ENCODE assay signal across 22 cellular contexts in the genomic region with DNA sequence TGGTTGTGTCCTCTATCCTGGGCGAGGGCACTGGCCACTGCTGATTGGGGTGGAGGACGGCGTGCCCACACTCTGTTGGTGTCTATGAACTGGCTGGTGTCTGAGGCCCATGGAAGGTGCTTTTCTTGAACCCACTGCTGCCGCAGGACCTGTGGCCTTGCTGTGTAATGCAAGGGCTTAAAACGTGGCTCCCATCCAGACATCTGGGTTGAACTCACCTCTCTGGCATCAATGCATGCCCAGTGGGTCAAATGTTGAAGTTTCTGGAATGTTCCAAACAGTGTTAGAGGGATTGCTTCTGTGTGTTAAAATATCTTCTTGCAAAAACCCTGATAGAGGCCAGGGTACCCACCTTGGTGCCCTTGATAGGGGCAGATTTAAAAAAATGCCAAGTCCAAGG. TPM values are rescaled to one million over a fixed set of nuclear protein-coding genes. Genes with fewer than 3 reads are reported as not detected.
DNase-seq lines count a peak whose midpoint lies in the region; ATAC-seq, FAIRE-seq and TF ChIP-seq lines count a peak whose summit lies in the region.
"Had no signal": no experiment of that assay in that cellular context is flagged by ENCODE, and none has a peak within 500 bp of the region (broad histone marks: within the 10 kb centered on the region; RNA-seq: fewer than 3 reads in every experiment).

No MANE protein-coding gene starts in this region.

- H4K91ac ChIP-seq in IMR-90 (ENCODE audit: insufficient read depth, low read depth, low read length), result no peak overlapping the region
- no peak overlapping the region for H4K91ac ChIP-seq in H1 (replicated peaks; ENCODE audit: insufficient read length, low read length)

- DNase-seq in GM03348 (ENCODE audit: low spot score) (peak; percentile 29), IMR-90 (peak; percentile 30), H1 (ENCODE audit: low read depth in 1 of 2, low spot score in 2 of 2) (no peak), iris pigment epithelial cell (ENCODE audit: low read depth) (peak; percentile 48), T-helper 2 cell (no peak)
- DNase-seq: ACHN, AML-193, NCI-H1417, NCI-H187, NCI-H2107, NCI-H510A, NCI-H748 treated with DMSO at 0.1 percent for 48 hours, SHP77, SK-N-SH had no signal

- H3K4me3 ChIP-seq in IMR-90 (ENCODE audit: insufficient read depth, low read depth, low read length), result no peak overlapping the region
- H3K4me3 ChIP-seq in H1 (ENCODE audit: extremely low read depth in 1 of 4, insufficient read depth in 2 of 4, low read depth in 3 of 4, low read length in 4 of 4), result no peak overlapping the region
- H3K4me3 ChIP-seq: HAP-1, K562 had no signal

- H3K18ac ChIP-seq in IMR-90 (ENCODE audit: low read depth, low read length) (no peak overlapping the region), H1 (ENCODE audit: extremely low read depth, low read length) (no peak overlapping the region)

- CTCF ChIA-PET in IMR-90 (lab: Yijun Ruan, JAX), result interaction anchor here (0.6 kb wide), 1 partner anchor 939 kb away, joined by 3 read pairs; no protein-coding TSS in a partner anchor
- CTCF ChIA-PET in H1 (lab: Charles Lee; ENCODE audit: partially characterized antibody), result interaction anchor here (1.2 to 4.6 kb wide), 5 partner anchors 10 to 89 kb away, joined by 3 to 62 read pairs (median 7); no protein-coding TSS in a partner anchor

- no peaks in the 10 kb centered on the region for H3K23me2 ChIP-seq in H1 (ENCODE audit: low read depth, low read length)

- peaks cover 15% of the 10 kb centered on the region; the same call in 1 of the 2 replicates for H3K4me1 ChIP-seq in IMR-90 (ENCODE audit: control insufficient read depth, insufficient read depth, low read length)
- no peaks in the 10 kb centered on the region for H3K4me1 ChIP-seq in H1 (replicated peaks in 1 of 4; ENCODE audit: control insufficient read depth in 3 of 4, insufficient read depth in 4 of 4, low read length in 3 of 4)
- H3K4me1 ChIP-seq: HAP-1 had no signal

- TF ChIP-seq RAD21 in IMR-90 (IDR thresholded peaks at IDR 0.05; ENCODE audit: low read length), result no peak
- no peak for TF ChIP-seq RAD21 in H1 (IDR thresholded peaks at IDR 0.05 in 1 of 2, conservative IDR thresholded peaks at IDR 0.05 in 1 of 2; ENCODE audit: low read depth in 2 of 2, low read length in 2 of 2)

- no peak overlapping the region for H2BK120ac ChIP-seq in IMR-90 (ENCODE audit: low read depth, low read length)
- no peak overlapping the region for H2BK120ac ChIP-seq in H1 (replicated peaks; ENCODE audit: low read depth, low read length)

- H2AFZ ChIP-seq in IMR-90 (replicated peaks; ENCODE audit: low read length, poor library complexity), result no peak overlapping the region
- H2AFZ ChIP-seq in H1 (ENCODE audit: low read length), result no peak overlapping the region

- no peaks in the 10 kb centered on the region for H3K79me1 ChIP-seq in IMR-90 (ENCODE audit: low read depth in 1 of 2, low read length in 2 of 2)
- H3K79me1 ChIP-seq in H1 (ENCODE audit: low read depth, low read length), result no peaks in the 10 kb centered on the region

- H3K14ac ChIP-seq in IMR-90 (replicated peaks; ENCODE audit: low read depth, low read length), result no peak overlapping the region
- H3K14ac ChIP-seq in H1 (ENCODE audit: insufficient read length), result no peak overlapping the region

- no peak overlapping the region for H2AK5ac ChIP-seq in IMR-90 (ENCODE audit: low read depth, low read length)
- H2AK5ac ChIP-seq in H1 (ENCODE audit: low read depth, low read length), result no peak overlapping the region

- H3K4me2 ChIP-seq in IMR-90 (ENCODE audit: low read depth, low read length) (no peak overlapping the region), H1 (ENCODE audit: insufficient read depth in 1 of 2, low read depth in 2 of 2, low read length in 2 of 2) (no peak overlapping the region)
- H3K4me2 ChIP-seq: SK-N-SH had no signal

- H4K8ac ChIP-seq in IMR-90 (ENCODE audit: low read depth in 2 of 2, low read length in 2 of 2), result no peak overlapping the region
- no peak overlapping the region for H4K8ac ChIP-seq in H1 (ENCODE audit: extremely low read depth, insufficient read depth, low read length)

- WGBS in IMR-90 (ENCODE audit: extremely low coverage in 2 of 2, insufficient read length in 1 of 2), 2 experiments, result 50% methylated on average over 2 of the region's 5 CpGs; no CpG with 5 or more reads in 1 of the 2 experiments
- WGBS in H1 (ENCODE audit: extremely low coverage in 1 of 2, insufficient coverage in 1 of 2, insufficient read length in 1 of 2, insufficient replicate concordance in 2 of 2, low coverage in 1 of 2, low lambda C conversion rate in 2 of 2, missing lambda C conversion rate in 1 of 2), 2 experiments, result 75% methylated on average over 5 of the region's 5 CpGs; no CpG with 5 or more reads in 1 of the 2 experiments

- no peak for TF ChIP-seq EP300 in H1 (IDR thresholded peaks at IDR 0.05; ENCODE audit: borderline replicate concordance in 1 of 2, low read depth in 2 of 2, low read length in 2 of 2)

- H3K4ac ChIP-seq in IMR-90 (ENCODE audit: low read depth, low read length) (no peak overlapping the region), H1 (replicated peaks; ENCODE audit: insufficient read length, low read depth, low read length) (no peak overlapping the region)

- TF ChIP-seq CTCF in IMR-90 (conservative IDR thresholded peaks at IDR 0.05; ENCODE audit: low read depth, low read length) (no peak), H1 (IDR thresholded peaks at IDR 0.05; ENCODE audit: control extremely low read depth in 1 of 3, insufficient read depth in 1 of 3, low read depth in 1 of 3, low read length in 3 of 3) (no peak)

- H3K27me3 ChIP-seq in IMR-90 (ENCODE audit: control insufficient read depth, insufficient read depth, low read length) (0 out of 2 replicates have a peak, but pooled peaks cover 2% of the 10 kb centered on the region), H1 (replicated peaks in 1 of 4; ENCODE audit: control insufficient read depth in 3 of 4, extremely low read depth in 1 of 4, insufficient read depth in 3 of 4, low read length in 3 of 4) (no peaks in the 10 kb centered on the region)

- H2BK20ac ChIP-seq in IMR-90 (ENCODE audit: low read depth, low read length) (no peak overlapping the region), H1 (ENCODE audit: low read length) (no peak overlapping the region)

- no TSS peak for BruUV-seq in IMR-90 (replicated peaks; lab: Mats Ljungman, UMichigan)

- H3K9me3 ChIP-seq in IMR-90 (ENCODE audit: control insufficient read depth, insufficient read depth, low read length) (no peaks in the 10 kb centered on the region), H1 (ENCODE audit: insufficient read depth in 2 of 2, low read depth in 1 of 2, low read length in 1 of 2) (no peaks in the 10 kb centered on the region)
- H3K9me3 ChIP-seq: HAP-1, SK-N-SH had no signal

- H4K5ac ChIP-seq in IMR-90 (ENCODE audit: low read depth, low read length) (no peak overlapping the region), H1 (ENCODE audit: insufficient read length, low read depth, low read length) (no peak overlapping the region)

- H2BK12ac ChIP-seq in H1 (ENCODE audit: low read depth, low read length), result peak overlapping the region; percentile 39; the same call in 1 of the 2 replicates

- H3K27ac ChIP-seq in IMR-90 (ENCODE audit: insufficient read depth, low read length), result no peak overlapping the region
- no peak overlapping the region for H3K27ac ChIP-seq in H1 (ENCODE audit: low read depth, low read length)
- H3K27ac ChIP-seq: C4-2B had no signal

- H3K36me3 ChIP-seq in IMR-90 (ENCODE audit: control insufficient read depth, insufficient read depth, low read length) (no peaks in the 10 kb centered on the region), H1 (ENCODE audit: control insufficient read depth in 2 of 4, insufficient read depth in 4 of 4, low read length in 3 of 4) (no peaks in the 10 kb centered on the region)
- H3K36me3 ChIP-seq: HAP-1 had no signal

- no peak overlapping the region for H2AK9ac ChIP-seq in IMR-90 (replicated peaks; ENCODE audit: low read depth, low read length, poor library complexity)

- H3K23ac ChIP-seq in IMR-90 (ENCODE audit: low read depth, low read length) (no peak overlapping the region), H1 (ENCODE audit: insufficient read length) (no peak overlapping the region)

- H2BK15ac ChIP-seq in IMR-90 (ENCODE audit: low read depth, low read length) (no peak overlapping the region), H1 (ENCODE audit: low read length) (no peak overlapping the region)

- ATAC-seq in IMR-90 (ENCODE audit: low read depth), result no peak
- no peak for ATAC-seq in GM18867 (IDR thresholded peaks at IDR 0.05; ENCODE audit: unreplicated experiment)
- ATAC-seq in HG03571 (IDR thresholded peaks at IDR 0.05; ENCODE audit: unreplicated experiment), result no peak
- ATAC-seq: K562 had no signal

- intact Hi-C loops in IMR-90 (cut with micrococcal nuclease), result loop anchor here (10.0 kb wide), 2 partner anchors 289 to 319 kb away; a partner anchor contains a TSS

- H3K9me1 ChIP-seq in IMR-90 (ENCODE audit: insufficient read depth, low read length), result peaks cover 8% of the 10 kb centered on the region; the same call in 1 of the 2 replicates

- H3K56ac ChIP-seq in IMR-90 (ENCODE audit: extremely low read depth, insufficient read depth, low read length), result no peak overlapping the region
- no peak overlapping the region for H3K56ac ChIP-seq in H1 (replicated peaks; ENCODE audit: insufficient read length, low read depth, low read length)

- POLR2A ChIA-PET in IMR-90 (lab: Charles Lee; ENCODE audit: unreplicated experiment) (no interaction called here), H1 (lab: Charles Lee; ENCODE audit: partially characterized antibody) (no interaction called here)

- H3K79me2 ChIP-seq in H1 (ENCODE audit: control insufficient read depth in 1 of 2, insufficient read depth in 2 of 2, low read length in 2 of 2), result no peaks in the 10 kb centered on the region

- no peak overlapping the region for H3K9ac ChIP-seq in IMR-90 (ENCODE audit: low read depth, low read length)
- no peak overlapping the region for H3K9ac ChIP-seq in H1 (replicated peaks in 1 of 4; ENCODE audit: extremely low read depth in 1 of 4, low read depth in 3 of 4, low read length in 3 of 4)
- H3K9ac ChIP-seq: SK-N-SH had no signal

- H2BK5ac ChIP-seq in IMR-90 (ENCODE audit: low read depth, low read length, poor library complexity, severe bottlenecking), result no peak overlapping the region
- H2BK5ac ChIP-seq in H1 (ENCODE audit: low read depth, low read length), result no peak overlapping the region

- in situ Hi-C loops in IMR-90 (cut with MboI; ENCODE audit: low sequenced_read_pairs), result loop anchor here (10.0 kb wide), 1 partner anchor 299 kb away; no protein-coding TSS in a partner anchor

- TF ChIP-seq POLR2A in IMR-90 (IDR thresholded peaks at IDR 0.05; ENCODE audit: low read depth, low read length), result no peak
- no peak for TF ChIP-seq POLR2A in H1 (IDR thresholded peaks at IDR 0.05; ENCODE audit: control extremely low read depth in 1 of 2, low read depth in 2 of 2, low read length in 2 of 2)

- FAIRE-seq in H1 (lab: Jason Lieb, UNC), result no peak
- FAIRE-seq: D721Med, K562, RCC 7860 had no signal

- H4K20me1 ChIP-seq in IMR-90 (ENCODE audit: insufficient read depth, low read length) (no peaks in the 10 kb centered on the region), H1 (replicated peaks in 1 of 2; ENCODE audit: control insufficient read depth in 1 of 2, insufficient read depth in 2 of 2, low read length in 2 of 2) (no peaks in the 10 kb centered on the region)

- dilution Hi-C loops in IMR-90 (cut with HindIII; ENCODE audit: low sequenced_read_pairs, unreplicated experiment), result no loop called here

RNA-seq across cellular contexts. Expression of a gene that starts 42.6 kb away (rescaled TPM):
- total RNA-seq in IMR-90 (2012; rRNA removed), result not detected in 2 replicates
- polyA plus RNA-seq in IMR-90 (2012; rRNA removed) (not detected in 2 replicates), H1 (2011; rRNA removed) (0.08 TPM in 1 of 2 replicates, not detected in the other)
- not detected in 2 replicates for polyA plus RNA-seq in IMR-90 (2012; cell fraction: cytosol; rRNA removed)
- not detected in 2 replicates for polyA plus RNA-seq in IMR-90 (2012; cell fraction: nucleus; rRNA removed; ENCODE audit: low replicate concordance)
- not detected in 2 replicates for total RNA-seq in H1 (2021; fragmentation: NEBNext Ultra II Directional; extraction: Animal tissue kit (Norgen Biotek cat#: 25700))
- not detected for polyA plus RNA-seq in H1 (2011; cell fraction: cytosol; rRNA removed)
- 0.09 TPM for polyA plus RNA-seq in H1 (2011; cell fraction: nucleus; rRNA removed)
- polyA plus RNA-seq in H1 (2012, experiment 1 of 2), result not detected in 4 replicates
- not detected for polyA plus RNA-seq in H1 (2012, experiment 2 of 2)
- polyA plus RNA-seq in H1 (2013, experiment 1 of 2), result not detected
- polyA plus RNA-seq in H1 (2013, experiment 2 of 2), result 0.07 TPM
- polyA minus RNA-seq in H1 (2011; rRNA and poly(A)+ RNA removed), result not detected in 2 replicates
- polyA minus RNA-seq in H1 (2011; cell fraction: cytosol; rRNA and poly(A)+ RNA removed), result not detected
- polyA minus RNA-seq in H1 (2011; cell fraction: nucleus; rRNA and poly(A)+ RNA removed), result not detected
- total RNA-seq: K562, OCI-LY7 had no signal
- polyA plus RNA-seq: K562, SK-N-SH had no signal

RNA-seq across cellular contexts. Expression of a gene that starts 46.8 kb away (rescaled TPM):
- total RNA-seq in IMR-90 (2012; rRNA removed), result not detected in 2 replicates
- polyA plus RNA-seq in IMR-90 (2012; rRNA removed) (not detected in 2 replicates), H1 (2011; rRNA removed) (0.51 and 1.1 TPM in 2 replicates)
- not detected in 2 replicates for polyA plus RNA-seq in IMR-90 (2012; cell fraction: cytosol; rRNA removed)
- polyA plus RNA-seq in IMR-90 (2012; cell fraction: nucleus; rRNA removed; ENCODE audit: low replicate concordance), result 0.05 and 0.07 TPM in 2 replicates
- 0.57 and 0.65 TPM in 2 replicates for total RNA-seq in H1 (2021; fragmentation: NEBNext Ultra II Directional; extraction: Animal tissue kit (Norgen Biotek cat#: 25700))
- 0.83 TPM for polyA plus RNA-seq in H1 (2011; cell fraction: cytosol; rRNA removed)
- 0.61 TPM for polyA plus RNA-seq in H1 (2011; cell fraction: nucleus; rRNA removed)
- polyA plus RNA-seq in H1 (2012, experiment 1 of 2), result 0.16 to 0.23 TPM (median 0.22 TPM) in 4 replicates
- polyA plus RNA-seq in H1 (2012, experiment 2 of 2), result 0.33 TPM
- 0.53 TPM for polyA plus RNA-seq in H1 (2013, experiment 1 of 2)
- 0.50 TPM for polyA plus RNA-seq in H1 (2013, experiment 2 of 2)
- 0.05 and 0.60 TPM in 2 replicates for polyA minus RNA-seq in H1 (2011; rRNA and poly(A)+ RNA removed)
- 1.0 TPM for polyA minus RNA-seq in H1 (2011; cell fraction: cytosol; rRNA and poly(A)+ RNA removed)
- 0.40 TPM for polyA minus RNA-seq in H1 (2011; cell fraction: nucleus; rRNA and poly(A)+ RNA removed)
- total RNA-seq: OCI-LY7 had no signal
- polyA plus RNA-seq: K562 had no signal

Comparison
In these comparisons a context has a peak if more than half of its experiments do, and no peak if none do; other contexts are left out.
1. DNase-seq: peak in GM03348 (single experiment), IMR-90 (single experiment) and iris pigment epithelial cell (single experiment); none in H1 (0 of 2) and T-helper 2 cell (0 of 5).